ENCODE assay signal across 12 cellular contexts in genomic region chr3:36895488-36896409, GRCh38. TPM values are rescaled to one million over a fixed set of nuclear protein-coding genes. Genes with fewer than 3 reads are reported as not detected.
DNase-seq lines count a peak whose midpoint lies in the region; ATAC-seq and TF ChIP-seq lines count a peak whose summit lies in the region.
"Had no signal": no experiment of that assay in that cellular context is flagged by ENCODE, and none has a peak within 500 bp of the region (broad histone marks: within the 10 kb centered on the region; RNA-seq: fewer than 3 reads in every experiment).

No MANE protein-coding gene starts in this region.

- CTCF ChIA-PET in activated CD8-positive, alpha-beta T cell treated with anti-CD3 and anti-CD28 coated beads, Interleukin-2, amount 10 ng/mL, durations not matched to agents 7 days and 5 days (lab: Charles Lee), result interaction anchor here (1.4 to 4.4 kb wide), 3 partner anchors 19 to 62 kb away, joined by 3 to 25 read pairs (median 6); no protein-coding TSS in a partner anchor

- H3K9me3 Mint-ChIP-seq in activated T-cell treated with anti-CD3 and anti-CD28 coated beads, Interleukin-2, amount 50 U/mL, for 72 hours, result no peaks in the 10 kb centered on the region
- no peaks in the 10 kb centered on the region for H3K9me3 Mint-ChIP-seq in activated CD8-positive, alpha-beta T cell treated with anti-CD3 and anti-CD28 coated beads, Interleukin-2, amount 10 ng/mL, durations not matched to agents 7 days and 5 days (ENCODE audit: insufficient read depth)

- intact Hi-C loops in spleen (cut with DNase I; ENCODE audit: low total_unique reads), result no loop called here

- H3K36me3 ChIP-seq in spleen, result peaks cover 0 to 72% (median 44%) of the 10 kb centered on the region in 6 donors

- POLR2A ChIA-PET in activated CD8-positive, alpha-beta T cell treated with anti-CD3 and anti-CD28 coated beads, Interleukin-2, amount 10 ng/mL, durations not matched to agents 7 days and 5 days (lab: Charles Lee), result no interaction called here

- ATAC-seq in activated T-cell treated with anti-CD3 and anti-CD28 coated beads, Interleukin-2, amount 50 U/mL, for 72 hours (replicated peaks in 1 of 2), result no peak
- no peak for ATAC-seq in activated CD8-positive, alpha-beta T cell treated with anti-CD3 and anti-CD28 coated beads, Interleukin-2, amount 10 ng/mL, durations not matched to agents 7 days and 5 days
- ATAC-seq in HG02970 (IDR thresholded peaks at IDR 0.05; ENCODE audit: low FRiP score, unreplicated experiment), result no peak
- no peak for ATAC-seq in HG03159 (IDR thresholded peaks at IDR 0.05; ENCODE audit: unreplicated experiment)

- TF ChIP-seq CTCF in spleen (IDR thresholded peaks at IDR 0.05 in 8 of 11, conservative IDR thresholded peaks at IDR 0.05 in 3 of 11), result no peak

- peaks cover 34 to 87% (median 67%) of the 10 kb centered on the region in 6 donors for H3K4me1 ChIP-seq in spleen

- no peak for TF ChIP-seq POLR2A in spleen (IDR thresholded peaks at IDR 0.05)

- H3K4me1 Mint-ChIP-seq in activated T-cell treated with anti-CD3 and anti-CD28 coated beads, Interleukin-2, amount 50 U/mL, for 72 hours (ENCODE audit: low read depth), result peaks cover 67% of the 10 kb centered on the region
- H3K4me1 Mint-ChIP-seq in activated CD8-positive, alpha-beta T cell treated with anti-CD3 and anti-CD28 coated beads, Interleukin-2, amount 10 ng/mL, durations not matched to agents 7 days and 5 days (ENCODE audit: low read depth), result peaks cover 46% of the 10 kb centered on the region

- H3K4me3 Mint-ChIP-seq in activated T-cell treated with anti-CD3 and anti-CD28 coated beads, Interleukin-2, amount 50 U/mL, for 72 hours, result no peak overlapping the region
- no peak overlapping the region for H3K4me3 Mint-ChIP-seq in activated CD8-positive, alpha-beta T cell treated with anti-CD3 and anti-CD28 coated beads, Interleukin-2, amount 10 ng/mL, durations not matched to agents 7 days and 5 days

- H3K36me3 Mint-ChIP-seq in activated T-cell treated with anti-CD3 and anti-CD28 coated beads, Interleukin-2, amount 50 U/mL, for 72 hours (ENCODE audit: insufficient read depth in 2 of 2), result peaks cover 3 to 5% of the 10 kb centered on the region in 2 donors
- peaks cover 93% of the 10 kb centered on the region for H3K36me3 Mint-ChIP-seq in activated CD8-positive, alpha-beta T cell treated with anti-CD3 and anti-CD28 coated beads, Interleukin-2, amount 10 ng/mL, durations not matched to agents 7 days and 5 days (ENCODE audit: low read depth)

- peak overlapping the region; percentile 15 for H3K27ac Mint-ChIP-seq in activated T-cell treated with anti-CD3 and anti-CD28 coated beads, Interleukin-2, amount 50 U/mL, for 72 hours
- H3K27ac Mint-ChIP-seq in activated CD8-positive, alpha-beta T cell treated with anti-CD3 and anti-CD28 coated beads, Interleukin-2, amount 10 ng/mL, durations not matched to agents 7 days and 5 days, result peak overlapping the region; percentile 72
- H3K27ac Mint-ChIP-seq: progenitor cell of endocrine pancreas had no signal

- H3K9me3 ChIP-seq in spleen, result no peaks in the 10 kb centered on the region

- peak overlapping the region in 7 of 8 donors; percentile 6 to 88 (median 79) for H3K27ac ChIP-seq in spleen
- H3K27ac ChIP-seq: SK-N-MC had no signal

- 41 to 78% (median 67%) methylated on average over 3 of the region's 3 CpGs for WGBS in spleen, 5 donors

- DNase-seq in activated T-cell treated with anti-CD3 and anti-CD28 coated beads, Interleukin-2, amount 50 U/mL, for 72 hours, result no peak
- no peak for DNase-seq in activated T-cell treated with anti-CD3 and anti-CD28 coated beads, Interleukin-2, amount 50 U/mL, for 1 hour
- DNase-seq in NOMO-1 (lab: John Stamatoyannopoulos, UW; ENCODE audit: unreplicated experiment in 2 of 2) (peak; percentile 28 to 84), spleen (no peak), HK-2 (ENCODE audit: unreplicated experiment) (no peak)
- no peak for DNase-seq in activated CD8-positive, alpha-beta T cell treated with anti-CD3 and anti-CD28 coated beads, Interleukin-2, amount 10 ng/mL, durations not matched to agents 7 days and 5 days
- DNase-seq: kidney, NCI-H1092 had no signal

- no peaks in the 10 kb centered on the region for H3K27me3 ChIP-seq in spleen (replicated peaks in 1 of 7)

- no peaks in the 10 kb centered on the region for H3K27me3 Mint-ChIP-seq in activated T-cell treated with anti-CD3 and anti-CD28 coated beads, Interleukin-2, amount 50 U/mL, for 72 hours (ENCODE audit: low read depth)
- no peaks in the 10 kb centered on the region for H3K27me3 Mint-ChIP-seq in activated CD8-positive, alpha-beta T cell treated with anti-CD3 and anti-CD28 coated beads, Interleukin-2, amount 10 ng/mL, durations not matched to agents 7 days and 5 days (ENCODE audit: low read depth)
- H3K27me3 Mint-ChIP-seq: progenitor cell of endocrine pancreas had no signal

- no peak overlapping the region for H3K4me3 ChIP-seq in spleen
- H3K4me3 ChIP-seq: SK-N-MC had no signal

RNA-seq across cellular contexts. Expression of gene TRANK1, which starts 49.1 kb away (rescaled TPM):
- total RNA-seq in activated T-cell treated with anti-CD3 and anti-CD28 coated beads, Interleukin-2, amount 50 U/mL, for 72 hours, result 10 to 100 TPM; 19.1 to 25.8 TPM
- 10 to 100 TPM; 49.3 to 52.3 TPM for total RNA-seq in activated CD8-positive, alpha-beta T cell treated with anti-CD3 and anti-CD28 coated beads, Interleukin-2, amount 10 ng/mL, durations not matched to agents 7 days and 5 days
- 10 to 100 TPM; 50.3 to 75.6 (median 63.0) TPM for total RNA-seq in spleen
- polyA plus RNA-seq in spleen, result 10 to 100 TPM in 1 of 3 donors, 1 to 10 TPM in 2; 5.3 to 10.1 (median 6.1) TPM

Comparison
In these comparisons a context has a peak if more than half of its experiments do, and no peak if none do; other contexts are left out.
1. DNase-seq: peak in NOMO-1 (2 of 2); none in activated T-cell treated with anti-CD3 and anti-CD28 coated beads, Interleukin-2, amount 50 U/mL, for 72 hours (0 of 2), activated T-cell treated with anti-CD3 and anti-CD28 coated beads, Interleukin-2, amount 50 U/mL, for 1 hour (single experiment), activated CD8-positive, alpha-beta T cell treated with anti-CD3 and anti-CD28 coated beads, Interleukin-2, amount 10 ng/mL, durations not matched to agents 7 days and 5 days (single experiment), spleen (single experiment) and HK-2 (single experiment).